Comparison of ENCODE assay signal across 1 cellular context in the genomic region with DNA sequence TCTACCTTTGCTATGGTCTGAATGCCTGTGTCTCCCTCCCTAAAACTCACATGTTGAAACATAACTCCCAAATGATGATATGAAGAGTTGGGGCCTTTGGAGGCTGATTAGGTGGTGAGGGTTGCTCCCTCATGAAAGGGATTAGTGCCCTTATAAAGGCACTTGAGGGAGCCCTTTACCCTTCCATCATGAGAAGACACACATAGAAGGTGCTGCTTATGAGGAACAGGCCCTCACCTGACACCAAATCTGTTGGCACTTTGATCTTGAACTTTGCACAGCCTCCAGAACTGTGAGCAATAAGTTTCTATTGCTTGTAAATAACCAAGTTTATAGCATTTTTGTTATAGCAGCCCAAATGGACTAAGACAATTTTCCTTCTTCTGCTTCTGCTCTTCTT.
TF ChIP-seq lines count a peak whose summit lies in the region.

No MANE protein-coding gene starts in this region.

TF ChIP-seq in K562, 482 proteins besides CTCF, POLR2A, EP300 and RAD21 (continued from another document):
- TF ChIP-seq, protein P1, sequence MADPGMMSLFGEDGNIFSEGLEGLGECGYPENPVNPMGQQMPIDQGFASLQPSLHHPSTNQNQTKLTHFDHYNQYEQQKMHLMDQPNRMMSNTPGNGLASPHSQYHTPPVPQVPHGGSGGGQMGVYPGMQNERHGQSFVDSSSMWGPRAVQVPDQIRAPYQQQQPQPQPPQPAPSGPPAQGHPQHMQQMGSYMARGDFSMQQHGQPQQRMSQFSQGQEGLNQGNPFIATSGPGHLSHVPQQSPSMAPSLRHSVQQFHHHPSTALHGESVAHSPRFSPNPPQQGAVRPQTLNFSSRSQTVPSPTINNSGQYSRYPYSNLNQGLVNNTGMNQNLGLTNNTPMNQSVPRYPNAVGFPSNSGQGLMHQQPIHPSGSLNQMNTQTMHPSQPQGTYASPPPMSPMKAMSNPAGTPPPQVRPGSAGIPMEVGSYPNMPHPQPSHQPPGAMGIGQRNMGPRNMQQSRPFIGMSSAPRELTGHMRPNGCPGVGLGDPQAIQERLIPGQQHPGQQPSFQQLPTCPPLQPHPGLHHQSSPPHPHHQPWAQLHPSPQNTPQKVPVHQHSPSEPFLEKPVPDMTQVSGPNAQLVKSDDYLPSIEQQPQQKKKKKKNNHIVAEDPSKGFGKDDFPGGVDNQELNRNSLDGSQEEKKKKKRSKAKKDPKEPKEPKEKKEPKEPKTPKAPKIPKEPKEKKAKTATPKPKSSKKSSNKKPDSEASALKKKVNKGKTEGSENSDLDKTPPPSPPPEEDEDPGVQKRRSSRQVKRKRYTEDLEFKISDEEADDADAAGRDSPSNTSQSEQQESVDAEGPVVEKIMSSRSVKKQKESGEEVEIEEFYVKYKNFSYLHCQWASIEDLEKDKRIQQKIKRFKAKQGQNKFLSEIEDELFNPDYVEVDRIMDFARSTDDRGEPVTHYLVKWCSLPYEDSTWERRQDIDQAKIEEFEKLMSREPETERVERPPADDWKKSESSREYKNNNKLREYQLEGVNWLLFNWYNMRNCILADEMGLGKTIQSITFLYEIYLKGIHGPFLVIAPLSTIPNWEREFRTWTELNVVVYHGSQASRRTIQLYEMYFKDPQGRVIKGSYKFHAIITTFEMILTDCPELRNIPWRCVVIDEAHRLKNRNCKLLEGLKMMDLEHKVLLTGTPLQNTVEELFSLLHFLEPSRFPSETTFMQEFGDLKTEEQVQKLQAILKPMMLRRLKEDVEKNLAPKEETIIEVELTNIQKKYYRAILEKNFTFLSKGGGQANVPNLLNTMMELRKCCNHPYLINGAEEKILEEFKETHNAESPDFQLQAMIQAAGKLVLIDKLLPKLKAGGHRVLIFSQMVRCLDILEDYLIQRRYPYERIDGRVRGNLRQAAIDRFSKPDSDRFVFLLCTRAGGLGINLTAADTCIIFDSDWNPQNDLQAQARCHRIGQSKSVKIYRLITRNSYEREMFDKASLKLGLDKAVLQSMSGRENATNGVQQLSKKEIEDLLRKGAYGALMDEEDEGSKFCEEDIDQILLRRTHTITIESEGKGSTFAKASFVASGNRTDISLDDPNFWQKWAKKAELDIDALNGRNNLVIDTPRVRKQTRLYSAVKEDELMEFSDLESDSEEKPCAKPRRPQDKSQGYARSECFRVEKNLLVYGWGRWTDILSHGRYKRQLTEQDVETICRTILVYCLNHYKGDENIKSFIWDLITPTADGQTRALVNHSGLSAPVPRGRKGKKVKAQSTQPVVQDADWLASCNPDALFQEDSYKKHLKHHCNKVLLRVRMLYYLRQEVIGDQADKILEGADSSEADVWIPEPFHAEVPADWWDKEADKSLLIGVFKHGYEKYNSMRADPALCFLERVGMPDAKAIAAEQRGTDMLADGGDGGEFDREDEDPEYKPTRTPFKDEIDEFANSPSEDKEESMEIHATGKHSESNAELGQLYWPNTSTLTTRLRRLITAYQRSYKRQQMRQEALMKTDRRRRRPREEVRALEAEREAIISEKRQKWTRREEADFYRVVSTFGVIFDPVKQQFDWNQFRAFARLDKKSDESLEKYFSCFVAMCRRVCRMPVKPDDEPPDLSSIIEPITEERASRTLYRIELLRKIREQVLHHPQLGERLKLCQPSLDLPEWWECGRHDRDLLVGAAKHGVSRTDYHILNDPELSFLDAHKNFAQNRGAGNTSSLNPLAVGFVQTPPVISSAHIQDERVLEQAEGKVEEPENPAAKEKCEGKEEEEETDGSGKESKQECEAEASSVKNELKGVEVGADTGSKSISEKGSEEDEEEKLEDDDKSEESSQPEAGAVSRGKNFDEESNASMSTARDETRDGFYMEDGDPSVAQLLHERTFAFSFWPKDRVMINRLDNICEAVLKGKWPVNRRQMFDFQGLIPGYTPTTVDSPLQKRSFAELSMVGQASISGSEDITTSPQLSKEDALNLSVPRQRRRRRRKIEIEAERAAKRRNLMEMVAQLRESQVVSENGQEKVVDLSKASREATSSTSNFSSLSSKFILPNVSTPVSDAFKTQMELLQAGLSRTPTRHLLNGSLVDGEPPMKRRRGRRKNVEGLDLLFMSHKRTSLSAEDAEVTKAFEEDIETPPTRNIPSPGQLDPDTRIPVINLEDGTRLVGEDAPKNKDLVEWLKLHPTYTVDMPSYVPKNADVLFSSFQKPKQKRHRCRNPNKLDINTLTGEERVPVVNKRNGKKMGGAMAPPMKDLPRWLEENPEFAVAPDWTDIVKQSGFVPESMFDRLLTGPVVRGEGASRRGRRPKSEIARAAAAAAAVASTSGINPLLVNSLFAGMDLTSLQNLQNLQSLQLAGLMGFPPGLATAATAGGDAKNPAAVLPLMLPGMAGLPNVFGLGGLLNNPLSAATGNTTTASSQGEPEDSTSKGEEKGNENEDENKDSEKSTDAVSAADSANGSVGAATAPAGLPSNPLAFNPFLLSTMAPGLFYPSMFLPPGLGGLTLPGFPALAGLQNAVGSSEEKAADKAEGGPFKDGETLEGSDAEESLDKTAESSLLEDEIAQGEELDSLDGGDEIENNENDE (IDR thresholded peaks at IDR 0.05; ENCODE audit: low read depth, low read length): no peak
- no peak for TF ChIP-seq NR1H2 (CRISPR knock-in tag; IDR thresholded peaks at IDR 0.05)
- no peak for TF ChIP-seq NR4A1 (CRISPR knock-in tag; IDR thresholded peaks at IDR 0.05)
- no peak for TF ChIP-seq NR4A1 (tag; IDR thresholded peaks at IDR 0.05)
